In the genomic region with DNA sequence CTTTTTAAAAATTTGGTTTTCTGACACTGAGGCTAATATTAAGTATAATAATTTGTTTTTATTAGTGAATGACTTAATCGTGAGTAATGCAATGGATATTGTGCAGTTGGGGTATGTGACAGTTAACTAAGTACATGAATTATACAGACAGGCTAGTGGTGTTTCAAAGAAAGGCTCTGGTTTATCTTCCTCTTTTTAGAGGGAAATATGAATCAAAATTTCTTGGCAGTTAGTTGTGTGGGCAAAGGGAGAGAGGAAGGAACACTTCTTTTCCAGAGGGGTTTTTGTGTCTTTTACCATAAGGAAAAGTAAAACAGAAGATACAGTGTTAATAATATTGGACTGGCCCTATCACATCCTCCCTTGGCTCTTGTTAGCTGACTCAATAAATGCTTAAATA, we compare ENCODE assay signal across 1 cellular context.
A peak's percentile ranks its signal among the peaks of the same experiment; 100 is the strongest.
TF ChIP-seq lines count a peak whose summit lies in the region.

No MANE protein-coding gene starts in this region.

TF ChIP-seq in K562, 482 proteins besides CTCF, POLR2A, EP300 and RAD21:
- TF ChIP-seq ZNF184 (CRISPR knock-in tag; IDR thresholded peaks at IDR 0.05) (no peak), NR2F6 (CRISPR knock-in tag; IDR thresholded peaks at IDR 0.05) (no peak), ATF6 (CRISPR knock-in tag; IDR thresholded peaks at IDR 0.05) (no peak), COPS2 (conservative IDR thresholded peaks at IDR 0.05) (no peak), BRF1 (IDR thresholded peaks at IDR 0.05; ENCODE audit: borderline replicate concordance, extremely low read depth, insufficient read length) (no peak), MEIS2 (IDR thresholded peaks at IDR 0.05; ENCODE audit: partially characterized antibody) (peak; percentile 46), PREB (CRISPR knock-in tag; IDR thresholded peaks at IDR 0.05) (no peak), HMGN3 (IDR thresholded peaks at IDR 0.05; ENCODE audit: borderline replicate concordance, extremely low read depth, insufficient read length, low read depth, low read length) (no peak), KDM1A (IDR thresholded peaks at IDR 0.05) (no peak), NR3C1 (CRISPR knock-in tag; IDR thresholded peaks at IDR 0.05) (no peak), RBM15 (IDR thresholded peaks at IDR 0.05; ENCODE audit: insufficient read depth, low read length) (no peak), TEAD2 (tag; IDR thresholded peaks at IDR 0.05) (no peak), SMARCE1 (IDR thresholded peaks at IDR 0.05) (no peak), ZNF146 (CRISPR knock-in tag; IDR thresholded peaks at IDR 0.05; ENCODE audit: unreplicated experiment) (no peak), ZMIZ1 (IDR thresholded peaks at IDR 0.05; ENCODE audit: low read depth in 2 of 2, low read length in 2 of 2) (no peak), FOXP1 (CRISPR knock-in tag; IDR thresholded peaks at IDR 0.05) (no peak), GABPA (tag; conservative IDR thresholded peaks at IDR 0.05; ENCODE audit: low read depth) (no peak), LEF1 (IDR thresholded peaks at IDR 0.05) (no peak), ZNF311 (CRISPR knock-in tag; IDR thresholded peaks at IDR 0.05) (no peak), XRCC5 (IDR thresholded peaks at IDR 0.05; ENCODE audit: low read depth, low read length) (no peak), POLR2AphosphoS2 (IDR thresholded peaks at IDR 0.05; ENCODE audit: low read length) (no peak), TBL1XR1 (IDR thresholded peaks at IDR 0.05; ENCODE audit: low read length in 2 of 2) (no peak), PHTF2 (CRISPR knock-in tag; IDR thresholded peaks at IDR 0.05) (no peak), MAZ (CRISPR knock-in tag; conservative IDR thresholded peaks at IDR 0.05 in 1 of 2, IDR thresholded peaks at IDR 0.05 in 1 of 2) (no peak), TRIM28 (IDR thresholded peaks at IDR 0.05) (no peak)
- TF ChIP-seq, protein P1, sequence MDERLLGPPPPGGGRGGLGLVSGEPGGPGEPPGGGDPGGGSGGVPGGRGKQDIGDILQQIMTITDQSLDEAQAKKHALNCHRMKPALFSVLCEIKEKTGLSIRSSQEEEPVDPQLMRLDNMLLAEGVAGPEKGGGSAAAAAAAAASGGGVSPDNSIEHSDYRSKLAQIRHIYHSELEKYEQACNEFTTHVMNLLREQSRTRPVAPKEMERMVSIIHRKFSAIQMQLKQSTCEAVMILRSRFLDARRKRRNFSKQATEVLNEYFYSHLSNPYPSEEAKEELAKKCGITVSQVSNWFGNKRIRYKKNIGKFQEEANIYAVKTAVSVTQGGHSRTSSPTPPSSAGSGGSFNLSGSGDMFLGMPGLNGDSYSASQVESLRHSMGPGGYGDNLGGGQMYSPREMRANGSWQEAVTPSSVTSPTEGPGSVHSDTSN (CRISPR knock-in tag; IDR thresholded peaks at IDR 0.05; ENCODE audit: low read depth): no peak
- TF ChIP-seq, protein P1 (tag; conservative IDR thresholded peaks at IDR 0.05; ENCODE audit: low read depth): peak; percentile 50
- TF ChIP-seq, protein P2, sequence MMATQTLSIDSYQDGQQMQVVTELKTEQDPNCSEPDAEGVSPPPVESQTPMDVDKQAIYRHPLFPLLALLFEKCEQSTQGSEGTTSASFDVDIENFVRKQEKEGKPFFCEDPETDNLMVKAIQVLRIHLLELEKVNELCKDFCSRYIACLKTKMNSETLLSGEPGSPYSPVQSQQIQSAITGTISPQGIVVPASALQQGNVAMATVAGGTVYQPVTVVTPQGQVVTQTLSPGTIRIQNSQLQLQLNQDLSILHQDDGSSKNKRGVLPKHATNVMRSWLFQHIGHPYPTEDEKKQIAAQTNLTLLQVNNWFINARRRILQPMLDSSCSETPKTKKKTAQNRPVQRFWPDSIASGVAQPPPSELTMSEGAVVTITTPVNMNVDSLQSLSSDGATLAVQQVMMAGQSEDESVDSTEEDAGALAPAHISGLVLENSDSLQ (IDR thresholded peaks at IDR 0.05): peak; percentile 15; the same call in 1 of the 2 replicates
TF ChIP-seq in K562: peak in this region for 3.
